In the genomic region with DNA sequence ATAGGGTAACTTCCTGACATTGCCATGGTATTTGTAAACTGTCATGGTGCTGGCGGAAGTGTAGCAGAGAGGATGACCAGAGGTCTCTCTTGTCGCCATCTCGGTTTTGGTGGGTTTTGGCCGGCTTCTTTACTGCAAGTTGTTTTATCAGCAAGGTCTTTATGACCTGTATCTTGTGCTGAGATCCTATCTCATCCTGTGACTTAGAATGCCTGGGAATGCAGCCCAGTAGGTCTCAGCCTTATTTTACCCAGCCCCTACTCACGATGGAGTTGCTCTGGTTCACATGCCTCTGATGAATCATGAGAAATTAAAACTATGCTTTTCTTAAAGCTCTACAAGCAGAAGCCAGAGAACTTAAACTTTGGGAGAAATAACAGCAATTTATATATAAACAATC, we compare ENCODE assay signal across 18 cellular contexts. TPM values are rescaled to one million over a fixed set of nuclear protein-coding genes. Genes with fewer than 3 reads are reported as not detected.
DNase-seq lines count a peak whose midpoint lies in the region; ATAC-seq and TF ChIP-seq lines count a peak whose summit lies in the region.
"Had no signal": no experiment of that assay in that cellular context is flagged by ENCODE, and none has a peak within 500 bp of the region (broad histone marks: within the 10 kb centered on the region; RNA-seq: fewer than 3 reads in every experiment).

No MANE protein-coding gene starts in this region.

- no peak overlapping the region for H2AK5ac ChIP-seq in IMR-90 (ENCODE audit: low read depth, low read length)
- no peak overlapping the region for H2AK5ac ChIP-seq in mesendoderm (ENCODE audit: low read length)

- ATAC-seq in IMR-90 (ENCODE audit: low read depth) = peak; percentile 49
- ATAC-seq in GM19351 (IDR thresholded peaks at IDR 0.05; ENCODE audit: unreplicated experiment) = no peak
- no peak for ATAC-seq in HG03354 (IDR thresholded peaks at IDR 0.05; ENCODE audit: poor library complexity, severe bottlenecking, unreplicated experiment)

- peaks cover 6% of the 10 kb centered on the region for H3K9me3 Mint-ChIP-seq in endodermal cell

- H2AK9ac ChIP-seq in IMR-90 (replicated peaks; ENCODE audit: low read depth, low read length, poor library complexity) = no peak overlapping the region

- no peak overlapping the region for H3K27ac ChIP-seq in IMR-90 (ENCODE audit: insufficient read depth, low read length)
- H3K27ac ChIP-seq in endodermal cell (ENCODE audit: low read depth, low read length) = no peak overlapping the region
- peak overlapping the region; percentile 87 for H3K27ac ChIP-seq in mesendoderm (ENCODE audit: low read depth, low read length)
- H3K27ac ChIP-seq: C4-2B, Peyer's patch had no signal

- H4K91ac ChIP-seq in IMR-90 (ENCODE audit: insufficient read depth, low read depth, low read length) = no peak overlapping the region

- H3K27me3 Mint-ChIP-seq in endodermal cell (ENCODE audit: insufficient read depth) = peaks cover 3% of the 10 kb centered on the region

- no peak for TF ChIP-seq RAD21 in IMR-90 (IDR thresholded peaks at IDR 0.05; ENCODE audit: low read length)

- in situ Hi-C loops in IMR-90 (cut with MboI; ENCODE audit: low sequenced_read_pairs) = no loop called here

- intact Hi-C loops in IMR-90 (cut with micrococcal nuclease) = no loop called here

- H3K23ac ChIP-seq in IMR-90 (ENCODE audit: low read depth, low read length) (no peak overlapping the region), mesendoderm (ENCODE audit: low read length) (no peak overlapping the region)

- H3K18ac ChIP-seq in IMR-90 (ENCODE audit: low read depth, low read length) (no peak overlapping the region), mesendoderm (ENCODE audit: low read length) (peak overlapping the region; percentile 86)

- no peak overlapping the region for H3K14ac ChIP-seq in IMR-90 (replicated peaks; ENCODE audit: low read depth, low read length)

- H2BK15ac ChIP-seq in IMR-90 (ENCODE audit: low read depth, low read length) = no peak overlapping the region
- H2BK15ac ChIP-seq in mesendoderm (replicated peaks; ENCODE audit: low read depth) = no peak overlapping the region

- H2AFZ ChIP-seq in IMR-90 (replicated peaks; ENCODE audit: low read length, poor library complexity) = no peak overlapping the region

- no peak for TF ChIP-seq POLR2A in IMR-90 (IDR thresholded peaks at IDR 0.05; ENCODE audit: low read depth, low read length)

- H3K4me3 Mint-ChIP-seq in endodermal cell = peak overlapping the region; percentile 8

- no peak overlapping the region for H3K27ac Mint-ChIP-seq in endodermal cell

- H2BK5ac ChIP-seq in IMR-90 (ENCODE audit: low read depth, low read length, poor library complexity, severe bottlenecking) (no peak overlapping the region), mesendoderm (ENCODE audit: low read length) (no peak overlapping the region)

- no peaks in the 10 kb centered on the region for H3K36me3 ChIP-seq in BJ (ENCODE audit: control insufficient read depth, insufficient read depth, low read length)
- H3K36me3 ChIP-seq in IMR-90 (ENCODE audit: control insufficient read depth, insufficient read depth, low read length) = no peaks in the 10 kb centered on the region
- H3K36me3 ChIP-seq in endodermal cell (ENCODE audit: control insufficient read depth, insufficient read depth, low read length) = no peaks in the 10 kb centered on the region
- H3K36me3 ChIP-seq in mesendoderm (ENCODE audit: control insufficient read depth, insufficient read depth, low read length) = no peaks in the 10 kb centered on the region
- H3K36me3 ChIP-seq: Peyer's patch had no signal

- H3K9ac ChIP-seq in IMR-90 (ENCODE audit: low read depth, low read length) (no peak overlapping the region), endodermal cell (ENCODE audit: extremely low read depth, low read length, poor library complexity, severe bottlenecking) (peak overlapping the region; percentile 76), mesendoderm (ENCODE audit: low read length) (no peak overlapping the region)

- H3K4me2 ChIP-seq in IMR-90 (ENCODE audit: low read depth, low read length) (no peak overlapping the region), mesendoderm (ENCODE audit: low read length) (no peak overlapping the region)

- no peaks in the 10 kb centered on the region for H3K4me1 ChIP-seq in IMR-90 (ENCODE audit: control insufficient read depth, insufficient read depth, low read length)
- peaks cover 27% of the 10 kb centered on the region for H3K4me1 ChIP-seq in endodermal cell (ENCODE audit: control insufficient read depth, insufficient read depth, low read length)
- peaks cover 13% of the 10 kb centered on the region for H3K4me1 ChIP-seq in mesendoderm (ENCODE audit: control insufficient read depth, low read depth, low read length)
- H3K4me1 ChIP-seq: Peyer's patch had no signal

- H3K4ac ChIP-seq in IMR-90 (ENCODE audit: low read depth, low read length) (no peak overlapping the region), mesendoderm (ENCODE audit: low read depth, low read length) (peak overlapping the region; percentile 70)

- DNase-seq in BJ (ENCODE audit: low read depth) = peak; percentile 3
- DNase-seq in IMR-90 = peak; percentile 62
- no peak for DNase-seq in endodermal cell
- DNase-seq in mesendoderm = peak; percentile 79
- no peak for DNase-seq in T-helper 1 cell
- no peak for DNase-seq in NCI-H1105 (lab: John Stamatoyannopoulos, UW)
- DNase-seq: 8988T, DMS153, Karpas-422, MM.1S, NCI-H1417, NCI-H1930, NCI-H510A treated with DMSO at 0.1 percent for 48 hours, Peyer's patch, SHP77 had no signal

- peaks cover 14% of the 10 kb centered on the region for H3K79me2 ChIP-seq in mesendoderm (ENCODE audit: control insufficient read depth, insufficient read depth, low read length)

- POLR2A ChIA-PET in BJ (lab: Charles Lee) (no interaction called here), IMR-90 (lab: Charles Lee; ENCODE audit: unreplicated experiment) (no interaction called here)

- H3K79me1 ChIP-seq in IMR-90 (ENCODE audit: low read depth in 1 of 2, low read length in 2 of 2) (no peaks in the 10 kb centered on the region), mesendoderm (ENCODE audit: low read length) (no peaks in the 10 kb centered on the region)

- H3K4me3 ChIP-seq in BJ (ENCODE audit: low read depth, low read length) (no peak overlapping the region), IMR-90 (ENCODE audit: insufficient read depth, low read depth, low read length) (no peak overlapping the region), endodermal cell (ENCODE audit: low read length) (peak overlapping the region; percentile 68), mesendoderm (ENCODE audit: low read length) (no peak overlapping the region)
- H3K4me3 ChIP-seq: Peyer's patch had no signal

- TF ChIP-seq CTCF in BJ (IDR thresholded peaks at IDR 0.05; ENCODE audit: insufficient read depth, low read depth, low read length) (no peak), IMR-90 (conservative IDR thresholded peaks at IDR 0.05; ENCODE audit: low read depth, low read length) (no peak), endodermal cell (conservative IDR thresholded peaks at IDR 0.05) (no peak)

- dilution Hi-C loops in IMR-90 (cut with HindIII; ENCODE audit: low sequenced_read_pairs, unreplicated experiment) = no loop called here

- H4K8ac ChIP-seq in IMR-90 (ENCODE audit: low read depth in 2 of 2, low read length in 2 of 2) = no peak overlapping the region
- H4K8ac ChIP-seq in mesendoderm (ENCODE audit: low read depth, low read length) = no peak overlapping the region

- no peak overlapping the region for H4K5ac ChIP-seq in IMR-90 (ENCODE audit: low read depth, low read length)
- H4K5ac ChIP-seq in mesendoderm (ENCODE audit: low read length) = no peak overlapping the region

- H3K36me3 Mint-ChIP-seq in endodermal cell (ENCODE audit: low read depth) = no peaks in the 10 kb centered on the region

- WGBS in IMR-90 (ENCODE audit: extremely low coverage in 2 of 2, insufficient read length in 1 of 2), 2 experiments = 100% methylated on average over 1 of the region's 5 CpGs; no CpG with 5 or more reads in 1 of the 2 experiments
- WGBS in endodermal cell (ENCODE audit: insufficient coverage in 1 of 2, insufficient read length in 1 of 2), 2 experiments = 83 to 88% methylated on average over 5 of the region's 5 CpGs
- WGBS in mesendoderm (ENCODE audit: extremely low coverage, insufficient coverage, low lambda C conversion rate) = no CpG with 5 or more reads among the region's 5 CpGs

- no peak overlapping the region for H3K56ac ChIP-seq in IMR-90 (ENCODE audit: extremely low read depth, insufficient read depth, low read length)
- peak overlapping the region; percentile 54 for H3K56ac ChIP-seq in mesendoderm (ENCODE audit: low read length)

- CTCF ChIA-PET in BJ (lab: Yijun Ruan, JAX) (interaction anchor here (0.8 kb wide), 1 partner anchor 12 kb away, joined by 3 read pairs; a partner anchor contains a TSS), IMR-90 (lab: Yijun Ruan, JAX) (interaction anchor here (1.9 kb wide), 1 partner anchor 13 kb away, joined by 6 read pairs; a partner anchor contains a TSS)

- H2BK20ac ChIP-seq in IMR-90 (ENCODE audit: low read depth, low read length) = no peak overlapping the region

- no TSS peak for BruUV-seq in IMR-90 (replicated peaks; lab: Mats Ljungman, UMichigan)

- no peaks in the 10 kb centered on the region for H3K9me3 ChIP-seq in IMR-90 (ENCODE audit: control insufficient read depth, insufficient read depth, low read length)
- peaks cover 5% of the 10 kb centered on the region for H3K9me3 ChIP-seq in endodermal cell (ENCODE audit: control insufficient read depth, low read length)
- H3K9me3 ChIP-seq: Peyer's patch had no signal

- no peaks in the 10 kb centered on the region for H3K27me3 ChIP-seq in BJ (ENCODE audit: control insufficient read depth, insufficient read depth, low read length)
- no peaks in the 10 kb centered on the region for H3K27me3 ChIP-seq in IMR-90 (ENCODE audit: control insufficient read depth, insufficient read depth, low read length)
- H3K27me3 ChIP-seq in endodermal cell (ENCODE audit: control insufficient read depth, insufficient read depth, low read length, poor library complexity, severe bottlenecking) = no peaks in the 10 kb centered on the region
- no peaks in the 10 kb centered on the region for H3K27me3 ChIP-seq in mesendoderm (ENCODE audit: insufficient read depth, low read length, poor library complexity)
- H3K27me3 ChIP-seq: Peyer's patch had no signal

- H2BK120ac ChIP-seq in IMR-90 (ENCODE audit: low read depth, low read length) (no peak overlapping the region), mesendoderm (ENCODE audit: low read depth, low read length) (peak overlapping the region; percentile 76)

- H4K20me1 ChIP-seq in IMR-90 (ENCODE audit: insufficient read depth, low read length) = no peaks in the 10 kb centered on the region

- no peaks in the 10 kb centered on the region for H3K9me1 ChIP-seq in IMR-90 (ENCODE audit: insufficient read depth, low read length)

- peaks cover 48% of the 10 kb centered on the region for H3K4me1 Mint-ChIP-seq in endodermal cell

RNA-seq across cellular contexts. Expression of a gene that starts 12.7 kb away (rescaled TPM):
- 13.0 and 40.1 TPM in 2 replicates for polyA plus RNA-seq in BJ (2011; rRNA removed)
- 4.3 and 4.7 TPM in 2 replicates for polyA minus RNA-seq in BJ (2011; rRNA and poly(A)+ RNA removed)
- 24.0 and 40.0 TPM in 2 replicates for total RNA-seq in IMR-90 (2012; rRNA removed)
- polyA plus RNA-seq in IMR-90 (2012; rRNA removed) = 32.2 and 32.4 TPM in 2 replicates
- polyA plus RNA-seq in IMR-90 (2012; cell fraction: cytosol; rRNA removed) = 9.3 and 15.4 TPM in 2 replicates
- polyA plus RNA-seq in IMR-90 (2012; cell fraction: nucleus; rRNA removed; ENCODE audit: low replicate concordance) = 3.0 and 16.0 TPM in 2 replicates
- total RNA-seq in endodermal cell = 10 to 100 TPM; 37.0 to 37.9 TPM
- 48.3 TPM for polyA plus RNA-seq in endodermal cell (2013, experiment 1 of 2)
- polyA plus RNA-seq in endodermal cell (2013, experiment 2 of 2) = 47.9 TPM
- polyA plus RNA-seq in mesendoderm (2013, experiment 1 of 2) = 96.6 TPM
- 97.0 TPM for polyA plus RNA-seq in mesendoderm (2013, experiment 2 of 2)

Comparison
In these comparisons a context has a peak if more than half of its experiments do, and no peak if none do; other contexts are left out.
1. DNase-seq: peak in BJ (single experiment), IMR-90 (single experiment) and mesendoderm (single experiment); none in endodermal cell (single experiment), T-helper 1 cell (0 of 5) and NCI-H1105 (single experiment).